ENCODE assay signal across 1 cellular context in genomic region chr7:48088559-48089414, GRCh38.
A peak's percentile ranks its signal among the peaks of the same experiment; 100 is the strongest.
TF ChIP-seq lines count a peak whose summit lies in the region.

UPP1 (plus strand) TSS chr7:48089265; CDS start chr7:48094784, 5,519 bp downstream.

TF ChIP-seq in HepG2, 621 proteins besides CTCF, POLR2A, EP300 and RAD21 (continued from another document and continues in another):
- TF ChIP-seq USF2 (IDR thresholded peaks at IDR 0.05; ENCODE audit: low read depth, low read length) (peak; percentile 71), USF2 (CRISPR knock-in tag; IDR thresholded peaks at IDR 0.05; ENCODE audit: borderline replicate concordance) (peak; percentile 76; the same call in 1 of the 2 replicates), ELF1 (CRISPR knock-in tag; IDR thresholded peaks at IDR 0.05) (no peak), NCOA5 (CRISPR knock-in tag; IDR thresholded peaks at IDR 0.05) (no peak), ZNF331 (CRISPR knock-in tag; IDR thresholded peaks at IDR 0.05) (no peak), ZNF598 (CRISPR knock-in tag; IDR thresholded peaks at IDR 0.05; ENCODE audit: borderline replicate concordance) (no peak), GRHL1 (CRISPR knock-in tag; conservative IDR thresholded peaks at IDR 0.05) (no peak), MAZ (IDR thresholded peaks at IDR 0.05; ENCODE audit: borderline replicate concordance, low read depth, low read length) (peak; percentile 19; the same call in 1 of the 2 replicates), MAZ (CRISPR knock-in tag; IDR thresholded peaks at IDR 0.05; ENCODE audit: low read depth) (no peak; the same call in none of the 2 replicates), CHD2 (IDR thresholded peaks at IDR 0.05; ENCODE audit: low read depth, low read length) (no peak), ZFP36 (IDR thresholded peaks at IDR 0.05; ENCODE audit: borderline replicate concordance, low read depth, low read length, partially characterized antibody) (no peak), ARNT2 (CRISPR knock-in tag; IDR thresholded peaks at IDR 0.05; ENCODE audit: low read depth) (peak; percentile 62; the same call in 1 of the 2 replicates), TERF1 (CRISPR knock-in tag; IDR thresholded peaks at IDR 0.05) (no peak), FLYWCH1 (CRISPR knock-in tag; IDR thresholded peaks at IDR 0.05) (no peak), CREM (IDR thresholded peaks at IDR 0.05) (no peak), CREM (CRISPR knock-in tag; IDR thresholded peaks at IDR 0.05) (no peak), HMG20B (CRISPR knock-in tag; conservative IDR thresholded peaks at IDR 0.05) (no peak), FOSL1 (CRISPR knock-in tag; IDR thresholded peaks at IDR 0.05; ENCODE audit: borderline replicate concordance) (peak; percentile 86), ZNF713 (CRISPR knock-in tag; IDR thresholded peaks at IDR 0.05) (no peak), CERS6 (CRISPR knock-in tag; IDR thresholded peaks at IDR 0.05) (0 out of 2 replicates have a peak, but pooled peaks have one; percentile 34), ZNF83 (CRISPR knock-in tag; IDR thresholded peaks at IDR 0.05; ENCODE audit: borderline replicate concordance) (no peak), NFE2 (CRISPR knock-in tag; IDR thresholded peaks at IDR 0.05) (no peak), ZNF574 (CRISPR knock-in tag; IDR thresholded peaks at IDR 0.05) (no peak), ATM (IDR thresholded peaks at IDR 0.05; ENCODE audit: borderline replicate concordance) (no peak), POLR2AphosphoS5 (IDR thresholded peaks at IDR 0.05; ENCODE audit: low read depth, low read length) (peak; percentile 42; the same call in 1 of the 2 replicates), ZNF563 (CRISPR knock-in tag; IDR thresholded peaks at IDR 0.05) (no peak; the same call in 1 of the 2 replicates), ATF2 (CRISPR knock-in tag; IDR thresholded peaks at IDR 0.05) (no peak), ZBTB37 (CRISPR knock-in tag; IDR thresholded peaks at IDR 0.05) (0 out of 2 replicates have a peak, but pooled peaks have one; percentile 54), ESRRA (CRISPR knock-in tag; IDR thresholded peaks at IDR 0.05; ENCODE audit: low read depth) (peak; percentile 88), ZBTB8A (CRISPR knock-in tag; IDR thresholded peaks at IDR 0.05; ENCODE audit: borderline replicate concordance, low read depth) (peak; percentile 61; the same call in 1 of the 2 replicates), ZNF451 (CRISPR knock-in tag; IDR thresholded peaks at IDR 0.05) (no peak), CBX2 (IDR thresholded peaks at IDR 0.05; ENCODE audit: low read depth, low read length) (no peak), CBX2 (CRISPR knock-in tag; IDR thresholded peaks at IDR 0.05; ENCODE audit: low read depth) (no peak), NFATC3 (CRISPR knock-in tag; IDR thresholded peaks at IDR 0.05) (no peak), ZNF329 (CRISPR knock-in tag; IDR thresholded peaks at IDR 0.05; ENCODE audit: low read depth) (peak; percentile 73), ZBTB46 (CRISPR knock-in tag; IDR thresholded peaks at IDR 0.05; ENCODE audit: borderline replicate concordance) (0 out of 2 replicates have a peak, but pooled peaks have one; percentile 24), JUN (CRISPR knock-in tag; IDR thresholded peaks at IDR 0.05) (peak; percentile 73; the same call in 1 of the 2 replicates), ZNF878 (CRISPR knock-in tag; IDR thresholded peaks at IDR 0.05) (no peak), CSRNP1 (CRISPR knock-in tag; IDR thresholded peaks at IDR 0.05) (0 out of 2 replicates have a peak, but pooled peaks have one; percentile 20), ZNF547 (CRISPR knock-in tag; IDR thresholded peaks at IDR 0.05) (0 out of 2 replicates have a peak, but pooled peaks have one; percentile 61), MEIS2 (CRISPR knock-in tag; IDR thresholded peaks at IDR 0.05) (0 out of 2 replicates have a peak, but pooled peaks have one; percentile 23)
